ENCODE assay signal across 22 cellular contexts in genomic region chr5:151469992-151470391, GRCh38. TPM values are rescaled to one million over a fixed set of nuclear protein-coding genes. Genes with fewer than 3 reads are reported as not detected.
DNase-seq lines count a peak whose midpoint lies in the region; ATAC-seq and TF ChIP-seq lines count a peak whose summit lies in the region.
"Had no signal": no experiment of that assay in that cellular context is flagged by ENCODE, and none has a peak within 500 bp of the region (broad histone marks: within the 10 kb centered on the region; RNA-seq: fewer than 3 reads in every experiment).

No MANE protein-coding gene starts in this region.

- H3K4me1 Mint-ChIP-seq in activated naive CD4-positive, alpha-beta T cell treated with anti-CD3 and anti-CD28 coated beads for 36 hours (ENCODE audit: low read depth) = no peaks in the 10 kb centered on the region
- H3K4me1 Mint-ChIP-seq: activated B cell treated with CpG ODN at 0.5 μM for 24 hours; activated CD4-positive, alpha-beta memory T cell treated with anti-CD3 and anti-CD28 coated beads, Interleukin-2, amount 10 ng/mL, durations not matched to agents 7 days and 5 days; activated naive CD4-positive, alpha-beta T cell treated with anti-CD3 and anti-CD28 coated beads, Interleukin-2, amount 50 U/mL, for 24 hours had no signal

- intact Hi-C loops in activated naive CD4-positive, alpha-beta T cell treated with anti-CD3 and anti-CD28 coated beads for 36 hours (cut with micrococcal nuclease) = no loop called here
- intact Hi-C loops in spleen (cut with DNase I; ENCODE audit: low total_unique reads) = no loop called here

- peaks cover 10% of the 10 kb centered on the region for H3K36me3 Mint-ChIP-seq in activated naive CD4-positive, alpha-beta T cell treated with anti-CD3 and anti-CD28 coated beads for 36 hours (ENCODE audit: low read depth)

- CTCF ChIA-PET in activated naive CD4-positive, alpha-beta T cell treated with anti-CD3 and anti-CD28 coated beads for 36 hours (lab: Charles Lee) = no interaction called here

- H3K4me1 ChIP-seq in spleen = no peaks in the 10 kb centered on the region
- H3K4me1 ChIP-seq: left ventricle myocardium inferior had no signal

- H3K27me3 ChIP-seq in spleen (replicated peaks in 1 of 7) = no peaks in the 10 kb centered on the region
- H3K27me3 ChIP-seq: stomach had no signal

- WGBS in spleen, 5 donors = 91 to 96% (median 95%) methylated on average over 3 of the region's 3 CpGs

- no peaks in the 10 kb centered on the region for H3K9me3 ChIP-seq in spleen
- H3K9me3 ChIP-seq: left ventricle myocardium inferior, stomach had no signal

- H3K36me3 ChIP-seq in spleen = peaks cover 3 to 100% (median 29%) of the 10 kb centered on the region in 6 donors

- no peak overlapping the region for H3K27ac Mint-ChIP-seq in activated naive CD4-positive, alpha-beta T cell treated with anti-CD3 and anti-CD28 coated beads for 36 hours
- H3K27ac Mint-ChIP-seq: activated B cell treated with CpG ODN at 0.5 μM for 24 hours; activated CD4-positive, alpha-beta memory T cell treated with anti-CD3 and anti-CD28 coated beads, Interleukin-2, amount 10 ng/mL, durations not matched to agents 7 days and 5 days; activated naive CD4-positive, alpha-beta T cell treated with anti-CD3 and anti-CD28 coated beads, Interleukin-2, amount 50 U/mL, for 24 hours; T-helper 2 cell treated with Interferon-gamma antibody and Interleukin-4, amounts not matched to agents 5 μg/mL and 100 μg/mL, for 36 hours had no signal

- no peak overlapping the region for H3K27ac ChIP-seq in spleen
- H3K27ac ChIP-seq: left ventricle myocardium inferior had no signal

- no peak for ATAC-seq in HG03135 (IDR thresholded peaks at IDR 0.05; ENCODE audit: unreplicated experiment)
- ATAC-seq: K562, Panc1 had no signal

- no peak for TF ChIP-seq CTCF in spleen (IDR thresholded peaks at IDR 0.05 in 8 of 11, conservative IDR thresholded peaks at IDR 0.05 in 3 of 11)

- H3K4me3 Mint-ChIP-seq in activated naive CD4-positive, alpha-beta T cell treated with anti-CD3 and anti-CD28 coated beads for 36 hours = no peak overlapping the region
- H3K4me3 Mint-ChIP-seq: activated B cell treated with CpG ODN at 0.5 μM for 24 hours; activated CD4-positive, alpha-beta memory T cell treated with anti-CD3 and anti-CD28 coated beads, Interleukin-2, amount 10 ng/mL, durations not matched to agents 7 days and 5 days; activated naive CD4-positive, alpha-beta T cell treated with anti-CD3 and anti-CD28 coated beads, Interleukin-2, amount 50 U/mL, for 24 hours; T-helper 2 cell treated with Interferon-gamma antibody and Interleukin-4, amounts not matched to agents 5 μg/mL and 100 μg/mL, for 36 hours had no signal

- TF ChIP-seq POLR2A in spleen (IDR thresholded peaks at IDR 0.05) = no peak

- H3K27me3 Mint-ChIP-seq in activated naive CD4-positive, alpha-beta T cell treated with anti-CD3 and anti-CD28 coated beads for 36 hours (ENCODE audit: low read depth) = no peaks in the 10 kb centered on the region
- H3K27me3 Mint-ChIP-seq: activated B cell treated with CpG ODN at 0.5 μM for 24 hours; activated CD4-positive, alpha-beta memory T cell treated with anti-CD3 and anti-CD28 coated beads, Interleukin-2, amount 10 ng/mL, durations not matched to agents 7 days and 5 days; activated naive CD4-positive, alpha-beta T cell treated with anti-CD3 and anti-CD28 coated beads, Interleukin-2, amount 50 U/mL, for 24 hours had no signal

- no peak overlapping the region for H3K4me3 ChIP-seq in spleen
- H3K4me3 ChIP-seq: K562, left ventricle myocardium inferior, smooth muscle cell, stomach had no signal

- DNase-seq in DMS153 (lab: John Stamatoyannopoulos, UW) (peak; percentile 86), NCI-H1417 (lab: John Stamatoyannopoulos, UW) (peak; percentile 58 to 92 (median 91)), NCI-H2196 (lab: John Stamatoyannopoulos, UW; ENCODE audit: unreplicated experiment) (peak; percentile 57), SHP77 treated with DMSO at 0.1 percent for 48 hours (lab: John Stamatoyannopoulos, UW) (peak; percentile 79), spleen (no peak), NCI-H1694 treated with DMSO at 0.1 percent for 48 hours (lab: John Stamatoyannopoulos, UW) (no peak)
- no peak for DNase-seq in activated naive CD4-positive, alpha-beta T cell treated with anti-CD3 and anti-CD28 coated beads for 36 hours
- DNase-seq: activated B cell treated with CpG ODN at 0.5 μM for 24 hours; activated CD4-positive, alpha-beta memory T cell treated with anti-CD3 and anti-CD28 coated beads, Interleukin-2, amount 10 ng/mL, durations not matched to agents 7 days and 5 days; activated T-cell treated with anti-CD3 and anti-CD28 coated beads, Interleukin-2, amount 50 U/mL, for 1 hour; C1 segment of cervical spinal cord; cerebellar nuclear complex; DND-41; left ventricle myocardium inferior; stimulated activated CD4-positive, alpha-beta T cell treated with anti-CD3 and anti-CD28 coated beads, Interleukin-4, amount 100 ng/mL, for 24 hours; stomach had no signal

- H3K9me3 Mint-ChIP-seq in activated naive CD4-positive, alpha-beta T cell treated with anti-CD3 and anti-CD28 coated beads for 36 hours = no peaks in the 10 kb centered on the region
- H3K9me3 Mint-ChIP-seq: activated B cell treated with CpG ODN at 0.5 μM for 24 hours; activated CD4-positive, alpha-beta memory T cell treated with anti-CD3 and anti-CD28 coated beads, Interleukin-2, amount 10 ng/mL, durations not matched to agents 7 days and 5 days; activated naive CD4-positive, alpha-beta T cell treated with anti-CD3 and anti-CD28 coated beads, Interleukin-2, amount 50 U/mL, for 24 hours; T-helper 2 cell treated with Interferon-gamma antibody and Interleukin-4, amounts not matched to agents 5 μg/mL and 100 μg/mL, for 36 hours had no signal

RNA-seq across cellular contexts. Expression of gene SLC36A1, which starts 22.6 kb away (rescaled TPM):
- total RNA-seq in activated naive CD4-positive, alpha-beta T cell treated with anti-CD3 and anti-CD28 coated beads for 36 hours = 1 to 10 TPM; 2.6 to 3.1 TPM
- 10 to 100 TPM; 13.4 to 29.6 (median 20.9) TPM for total RNA-seq in spleen
- 1 to 10 TPM; 1.7 to 3.6 (median 2.0) TPM for polyA plus RNA-seq in spleen

Comparison
In these comparisons a context has a peak if more than half of its experiments do, and no peak if none do; other contexts are left out.
1. DNase-seq: peak in DMS153 (single experiment), NCI-H1417 (3 of 3), NCI-H2196 (single experiment) and SHP77 treated with DMSO at 0.1 percent for 48 hours (single experiment); none in activated naive CD4-positive, alpha-beta T cell treated with anti-CD3 and anti-CD28 coated beads for 36 hours (single experiment), spleen (single experiment) and NCI-H1694 treated with DMSO at 0.1 percent for 48 hours (single experiment).